In genomic region chr2:48749820-48750739, GRCh38 we compare ENCODE assay signal across 15 cellular contexts. TPM values are rescaled to one million over a fixed set of nuclear protein-coding genes. Genes with fewer than 3 reads are reported as not detected.
DNase-seq lines count a peak whose midpoint lies in the region; ATAC-seq, FAIRE-seq and TF ChIP-seq lines count a peak whose summit lies in the region.
"Had no signal": no experiment of that assay in that cellular context is flagged by ENCODE, and none has a peak within 500 bp of the region (broad histone marks: within the 10 kb centered on the region; RNA-seq: fewer than 3 reads in every experiment).

No MANE protein-coding gene starts in this region.

- H3K4me3 Mint-ChIP-seq in activated CD4-positive, alpha-beta T cell treated with anti-CD3 and anti-CD28 coated beads, Interleukin-2, amount 10 ng/mL, durations not matched to agents 24 days and 14 days = no peak overlapping the region
- H3K4me3 Mint-ChIP-seq in activated CD8-positive, alpha-beta memory T cell treated with anti-CD3 and anti-CD28 coated beads, Interleukin-2, amount 10 ng/mL, durations not matched to agents 7 days and 5 days = no peak overlapping the region
- H3K4me3 Mint-ChIP-seq: activated naive CD4-positive, alpha-beta T cell treated with anti-CD3 and anti-CD28 coated beads for 36 hours; dendritic cell treated with granulocyte-macrophage colony-stimulating factor and Interleukin-4, amounts not matched to agents 40 ng/mL and 50 ng/mL, for 4 days; stimulated activated naive CD8-positive, alpha-beta T cell treated with anti-CD3 and anti-CD28 coated beads, Interleukin-15, amount 100 ng/mL, for 72 hours had no signal

- WGBS in GM12878 (ENCODE audit: insufficient coverage, insufficient replicate concordance, low lambda C conversion rate, missing lambda C conversion rate) = 38% methylated on average over 2 of the region's 2 CpGs

- SMC1A ChIA-PET in GM12878 (lab: Charles Lee; ENCODE audit: uncharacterized antibody, unreplicated experiment) = interaction anchor here (0.6 to 1.4 kb wide), 3 partner anchors 8 to 61 kb away, joined by 3 read pairs; no protein-coding TSS in a partner anchor

- RAD21 ChIA-PET in GM12878 (lab: Charles Lee; ENCODE audit: unreplicated experiment) = no interaction called here

- no peak overlapping the region for H3K9ac ChIP-seq in GM12878 (ENCODE audit: control insufficient read depth, insufficient read depth, low read length)

- peak; percentile 77 for ATAC-seq in GM21515 (IDR thresholded peaks at IDR 0.05; ENCODE audit: unreplicated experiment)
- peak; percentile 80 for ATAC-seq in HG03095 (IDR thresholded peaks at IDR 0.05; ENCODE audit: unreplicated experiment)
- ATAC-seq in GM12878 = peak; percentile 89
- ATAC-seq in activated CD8-positive, alpha-beta memory T cell treated with anti-CD3 and anti-CD28 coated beads, Interleukin-2, amount 10 ng/mL, durations not matched to agents 7 days and 5 days = no peak
- ATAC-seq: stimulated activated naive CD8-positive, alpha-beta T cell treated with anti-CD3 and anti-CD28 coated beads, Interleukin-15, amount 100 ng/mL, for 72 hours had no signal

- BruUV-seq in GM12878 (replicated peaks; lab: Mats Ljungman, UMichigan) = no TSS peak

- no peaks in the 10 kb centered on the region for H4K20me1 ChIP-seq in GM12878 (ENCODE audit: control insufficient read depth, insufficient read depth)

- DNase-seq in GM18507 (ENCODE audit: extremely low spot score, insufficient read length, low read depth) (no peak), GM12878 (ENCODE audit: low read depth, low spot score) (no peak), SW480 (ENCODE audit: low spot score) (no peak), NCI-H774 (lab: John Stamatoyannopoulos, UW) (no peak)
- DNase-seq in activated CD4-positive, alpha-beta T cell treated with anti-CD3 and anti-CD28 coated beads, Interleukin-2, amount 10 ng/mL, durations not matched to agents 24 days and 14 days = no peak
- no peak for DNase-seq in activated CD8-positive, alpha-beta memory T cell treated with anti-CD3 and anti-CD28 coated beads, Interleukin-2, amount 10 ng/mL, durations not matched to agents 7 days and 5 days
- DNase-seq: activated naive CD4-positive, alpha-beta T cell treated with anti-CD3 and anti-CD28 coated beads for 36 hours; hippocampal formation; NK-92 treated with Interleukin-12 subunit alpha and Interleukin-12 subunit beta, amount 100 ng/mL, for 24 hours; stimulated activated naive CD8-positive, alpha-beta T cell treated with anti-CD3 and anti-CD28 coated beads, Interleukin-15, amount 100 ng/mL, for 72 hours had no signal

- no peak for TF ChIP-seq EP300 in GM12878 (IDR thresholded peaks at IDR 0.05; ENCODE audit: borderline replicate concordance in 1 of 2, control insufficient read depth in 1 of 2, low read depth in 2 of 2, low read length in 2 of 2)

- in situ Hi-C loops in GM12878 (cut with MboI) = no loop called here

- H3K36me3 Mint-ChIP-seq in activated CD4-positive, alpha-beta T cell treated with anti-CD3 and anti-CD28 coated beads, Interleukin-2, amount 10 ng/mL, durations not matched to agents 24 days and 14 days (ENCODE audit: low read depth) = no peaks in the 10 kb centered on the region
- no peaks in the 10 kb centered on the region for H3K36me3 Mint-ChIP-seq in activated CD8-positive, alpha-beta memory T cell treated with anti-CD3 and anti-CD28 coated beads, Interleukin-2, amount 10 ng/mL, durations not matched to agents 7 days and 5 days

- no peaks in the 10 kb centered on the region for H3K27me3 ChIP-seq in GM12878 (replicated peaks in 1 of 2; ENCODE audit: control insufficient read depth in 2 of 2, insufficient read depth in 2 of 2, low read length in 1 of 2)

- TF ChIP-seq CTCF in GM12878 (IDR thresholded peaks at IDR 0.05 in 2 of 3, conservative IDR thresholded peaks at IDR 0.05 in 1 of 3; ENCODE audit: control insufficient read depth in 2 of 3, extremely low read depth in 1 of 3, insufficient read depth in 1 of 3, low read depth in 3 of 3, low read length in 3 of 3) = no peak

- FAIRE-seq in GM18507 (lab: Jason Lieb, UNC) (peak; percentile 65), GM12878 (lab: Jason Lieb, UNC) (no peak)
- FAIRE-seq: GM19239 had no signal

- H3K27me3 Mint-ChIP-seq in activated CD4-positive, alpha-beta T cell treated with anti-CD3 and anti-CD28 coated beads, Interleukin-2, amount 10 ng/mL, durations not matched to agents 24 days and 14 days = peaks cover 13% of the 10 kb centered on the region
- peaks cover 12% of the 10 kb centered on the region for H3K27me3 Mint-ChIP-seq in activated CD8-positive, alpha-beta memory T cell treated with anti-CD3 and anti-CD28 coated beads, Interleukin-2, amount 10 ng/mL, durations not matched to agents 7 days and 5 days

- H3K9me3 ChIP-seq in GM12878 (replicated peaks; ENCODE audit: control insufficient read depth, insufficient read depth, low read length) = no peaks in the 10 kb centered on the region

- no peak for TF ChIP-seq POLR2A in GM12878 (IDR thresholded peaks at IDR 0.05; ENCODE audit: low read depth, low read length)

- POLR2A ChIA-PET in GM12878 (lab: Charles Lee) = interaction anchor here (0.5 kb wide), 1 partner anchor 507 kb away, joined by 3 read pairs; no protein-coding TSS in a partner anchor

- H3K4me2 ChIP-seq in GM12878 (ENCODE audit: control insufficient read depth, insufficient read depth) = peak overlapping the region; percentile 7; the same call in 1 of the 2 replicates

- H3K27ac ChIP-seq in GM12878 (ENCODE audit: control insufficient read depth, insufficient read depth) = peak overlapping the region; percentile 6

- no peaks in the 10 kb centered on the region for H3K9me3 Mint-ChIP-seq in activated CD4-positive, alpha-beta T cell treated with anti-CD3 and anti-CD28 coated beads, Interleukin-2, amount 10 ng/mL, durations not matched to agents 24 days and 14 days
- no peaks in the 10 kb centered on the region for H3K9me3 Mint-ChIP-seq in activated CD8-positive, alpha-beta memory T cell treated with anti-CD3 and anti-CD28 coated beads, Interleukin-2, amount 10 ng/mL, durations not matched to agents 7 days and 5 days (ENCODE audit: low read depth)
- H3K9me3 Mint-ChIP-seq: dendritic cell treated with granulocyte-macrophage colony-stimulating factor and Interleukin-4, amounts not matched to agents 40 ng/mL and 50 ng/mL, for 4 days; stimulated activated naive CD8-positive, alpha-beta T cell treated with anti-CD3 and anti-CD28 coated beads, Interleukin-15, amount 100 ng/mL, for 72 hours had no signal

- no peak overlapping the region for H3K4me3 ChIP-seq in GM12878

- intact Hi-C loops in GM12878 (cut with micrococcal nuclease; ENCODE audit: unreplicated experiment) = no loop called here
- intact Hi-C loops in activated CD4-positive, alpha-beta T cell treated with anti-CD3 and anti-CD28 coated beads, Interleukin-2, amount 10 ng/mL, durations not matched to agents 24 days and 14 days (cut with micrococcal nuclease) = no loop called here

- H2AFZ ChIP-seq in GM12878 (ENCODE audit: control insufficient read depth, low read depth, low read length) = no peak overlapping the region

- TF ChIP-seq RAD21 in GM12878 (IDR thresholded peaks at IDR 0.05; ENCODE audit: insufficient read depth, low read depth, low read length) = no peak

- H3K36me3 ChIP-seq in GM12878 (ENCODE audit: control insufficient read depth in 2 of 2, insufficient read depth in 2 of 2, low read length in 1 of 2) = no peaks in the 10 kb centered on the region

- H3K4me1 ChIP-seq in GM12878 (ENCODE audit: control insufficient read depth, insufficient read depth, low read length) = peaks cover 11% of the 10 kb centered on the region

- no peaks in the 10 kb centered on the region for H3K79me2 ChIP-seq in GM12878 (ENCODE audit: control insufficient read depth, insufficient read depth, low read length)

- no peak overlapping the region for H3K27ac Mint-ChIP-seq in activated CD4-positive, alpha-beta T cell treated with anti-CD3 and anti-CD28 coated beads, Interleukin-2, amount 10 ng/mL, durations not matched to agents 24 days and 14 days
- no peak overlapping the region for H3K27ac Mint-ChIP-seq in activated CD8-positive, alpha-beta memory T cell treated with anti-CD3 and anti-CD28 coated beads, Interleukin-2, amount 10 ng/mL, durations not matched to agents 7 days and 5 days
- H3K27ac Mint-ChIP-seq: activated naive CD4-positive, alpha-beta T cell treated with anti-CD3 and anti-CD28 coated beads for 36 hours; dendritic cell treated with granulocyte-macrophage colony-stimulating factor and Interleukin-4, amounts not matched to agents 40 ng/mL and 50 ng/mL, for 4 days; stimulated activated naive CD8-positive, alpha-beta T cell treated with anti-CD3 and anti-CD28 coated beads, Interleukin-15, amount 100 ng/mL, for 72 hours had no signal

- CTCF ChIA-PET in GM12878 (lab: Yijun Ruan, JAX) = interaction anchor here (0.6 to 1.0 kb wide), 2 partner anchors 22 to 128 kb away, joined by 3 read pairs; no protein-coding TSS in a partner anchor
- CTCF ChIA-PET in activated CD8-positive, alpha-beta memory T cell treated with anti-CD3 and anti-CD28 coated beads, Interleukin-2, amount 10 ng/mL, durations not matched to agents 7 days and 5 days (lab: Charles Lee) = no interaction called here

- H3K4me1 Mint-ChIP-seq in activated CD4-positive, alpha-beta T cell treated with anti-CD3 and anti-CD28 coated beads, Interleukin-2, amount 10 ng/mL, durations not matched to agents 24 days and 14 days = no peaks in the 10 kb centered on the region
- peaks cover 3% of the 10 kb centered on the region for H3K4me1 Mint-ChIP-seq in activated CD8-positive, alpha-beta memory T cell treated with anti-CD3 and anti-CD28 coated beads, Interleukin-2, amount 10 ng/mL, durations not matched to agents 7 days and 5 days
- H3K4me1 Mint-ChIP-seq: stimulated activated naive CD8-positive, alpha-beta T cell treated with anti-CD3 and anti-CD28 coated beads, Interleukin-15, amount 100 ng/mL, for 72 hours had no signal

RNA-seq across cellular contexts. Expression of gene LHCGR, which starts 5.4 kb away (rescaled TPM):
- not detected in 2 replicates for total RNA-seq in GM12878 (2013; cell fraction: nucleolus; rRNA removed)
- total RNA-seq in GM12878 (2014; rRNA removed) (0.23 and 0.27 TPM in 2 replicates), GM12878 (2014; rRNA removed; fragmentation: Illumina TruSeq; extraction: Trizol) (0.13 and 0.23 TPM in 2 replicates), GM12878 (2021) (0.11 TPM in 1 of 2 replicates, not detected in the other)
- not detected for polyA plus RNA-seq in GM12878 (2011; ENCODE audit: low read depth)
- polyA plus RNA-seq in GM12878 (2011; rRNA removed) (0.03 TPM in 1 of 2 replicates, not detected in the other), GM12878 (2014; fragmentation: Illumina TruSeq; extraction: Trizol) (0.09 and 0.36 TPM in 2 replicates), GM12878 (2014; fragmentation: Nextera tagmentation; extraction: Ambion mirVana) (under 1 TPM in 1 of 2 experiments, not detected in 1; 0.02 TPM), GM12878 (2014; rRNA removed) (1.9 TPM in 1 of 2 replicates, not detected in the other), GM12878 (2016; fragmentation: Nextera tagmentation; extraction: Ambion mirVana) (not detected)
- not detected in 2 replicates for polyA plus RNA-seq in GM12878 (2011; cell fraction: cytosol; rRNA removed)
- 0.07 and 0.61 TPM in 2 replicates for polyA plus RNA-seq in GM12878 (2011; cell fraction: nucleus; rRNA removed)
- polyA plus RNA-seq in GM12878 (2012) = not detected in 2 replicates
- not detected in 2 replicates for polyA minus RNA-seq in GM12878 (2011; rRNA and poly(A)+ RNA removed)
- polyA minus RNA-seq in GM12878 (2011; cell fraction: cytosol; rRNA and poly(A)+ RNA removed) = not detected in 2 replicates
- polyA minus RNA-seq in GM12878 (2011; cell fraction: nucleus; rRNA and poly(A)+ RNA removed) = not detected in 2 replicates
- not detected in 2 replicates for total RNA-seq in activated CD4-positive, alpha-beta T cell treated with anti-CD3 and anti-CD28 coated beads, Interleukin-2, amount 10 ng/mL, durations not matched to agents 24 days and 14 days
- not detected for total RNA-seq in activated CD8-positive, alpha-beta memory T cell treated with anti-CD3 and anti-CD28 coated beads, Interleukin-2, amount 10 ng/mL, durations not matched to agents 7 days and 5 days
- total RNA-seq: activated naive CD4-positive, alpha-beta T cell treated with anti-CD3 and anti-CD28 coated beads for 36 hours; LHCN-M2 had no signal
